ENCODE assay signal across 18 cellular contexts in the genomic region with DNA sequence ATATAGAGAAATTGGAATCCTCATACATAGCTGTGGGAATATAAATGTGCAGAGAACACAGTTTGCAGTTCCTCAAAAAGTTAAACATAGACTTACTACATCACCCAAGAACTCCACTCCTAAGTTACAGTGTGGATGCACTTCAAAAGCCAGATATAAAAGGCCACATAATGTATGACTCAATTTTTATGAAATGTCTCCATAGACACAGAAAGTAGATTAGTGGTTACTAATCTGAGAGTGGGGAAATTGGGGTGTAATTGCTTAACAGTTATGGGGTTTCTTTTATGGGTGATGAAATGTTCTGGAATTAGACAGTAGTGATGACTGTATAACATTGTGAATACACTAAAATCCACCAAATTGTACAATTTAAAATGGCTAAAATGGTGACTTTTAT.
DNase-seq lines count a peak whose midpoint lies in the region; ATAC-seq and TF ChIP-seq lines count a peak whose summit lies in the region.
"Had no signal": no experiment of that assay in that cellular context is flagged by ENCODE, and none has a peak within 500 bp of the region (broad histone marks: within the 10 kb centered on the region; RNA-seq: fewer than 3 reads in every experiment).

No MANE protein-coding gene starts in this region.

- no peaks in the 10 kb centered on the region for H3K9me2 ChIP-seq in GM23248 (ENCODE audit: insufficient read depth)

- intact Hi-C loops in left lung (cut with DNase I) = no loop called here

- in situ Hi-C loops in GM23248 (cut with MboI) = no loop called here

- peak; percentile 65 for ATAC-seq in left lung

- H3K9ac ChIP-seq in GM23248 (peak overlapping the region; percentile 2; the same call in 1 of the 2 replicates), adipocyte (ENCODE audit: low read length) (no peak overlapping the region)

- H3K4me3 ChIP-seq in GM23248 (no peak overlapping the region), adipocyte (ENCODE audit: low read length) (no peak overlapping the region), left lung (no peak overlapping the region)
- H3K4me3 ChIP-seq: SJCRH30, spleen, uterus had no signal

- H3K4me1 ChIP-seq in GM23248 (ENCODE audit: insufficient read depth) (peaks cover 15% of the 10 kb centered on the region), adipocyte (ENCODE audit: control insufficient read depth, insufficient read depth, low read length) (peaks cover 25% of the 10 kb centered on the region), left lung (peaks cover 0 to 28% of the 10 kb centered on the region in 2 donors)
- H3K4me1 ChIP-seq: SJCRH30 had no signal

- no peak for TF ChIP-seq CTCF in left lung (IDR thresholded peaks at IDR 0.05)

- peaks cover 20% of the 10 kb centered on the region for H4K20me1 ChIP-seq in GM23248 (ENCODE audit: insufficient read depth)

- H3K36me3 ChIP-seq in GM23248 (ENCODE audit: low read depth) = peaks cover 19% of the 10 kb centered on the region
- peaks cover 35% of the 10 kb centered on the region for H3K36me3 ChIP-seq in adipocyte (ENCODE audit: control insufficient read depth, insufficient read depth, low read length, severe bottlenecking)
- H3K36me3 ChIP-seq in left lung = peaks cover 0 to 59% of the 10 kb centered on the region in 2 donors
- H3K36me3 ChIP-seq: uterus had no signal

- peaks cover 39% of the 10 kb centered on the region for H3K79me2 ChIP-seq in GM23248 (ENCODE audit: insufficient read depth)

- H3K9me3 ChIP-seq in GM23248 (ENCODE audit: low read depth) (no peaks in the 10 kb centered on the region), adipocyte (ENCODE audit: control insufficient read depth, low read length) (no peaks in the 10 kb centered on the region), left lung (no peaks in the 10 kb centered on the region)
- H3K9me3 ChIP-seq: SJCRH30, spleen, uterus had no signal

- H3K27ac ChIP-seq in GM23248 (peak overlapping the region; percentile 54), left lung (no peak overlapping the region)
- H3K27ac ChIP-seq: C4-2B, SJCRH30, uterus had no signal

- peaks cover 32% of the 10 kb centered on the region for H3F3A ChIP-seq in GM23248 (ENCODE audit: insufficient read depth)

- no peaks in the 10 kb centered on the region for H3K27me3 ChIP-seq in GM23248 (replicated peaks; ENCODE audit: insufficient read depth)
- H3K27me3 ChIP-seq in adipocyte (replicated peaks; ENCODE audit: control insufficient read depth, insufficient read depth, low read length) = no peaks in the 10 kb centered on the region
- no peaks in the 10 kb centered on the region for H3K27me3 ChIP-seq in left lung
- H3K27me3 ChIP-seq: SJCRH30, spleen, uterus had no signal

- H3K4me2 ChIP-seq in GM23248 (ENCODE audit: unreplicated experiment) = peak overlapping the region; percentile 21

- DNase-seq in AG08395 (ENCODE audit: low spot score) (peak; percentile 30), GM23248 (peak; percentile 87), adipocyte (ENCODE audit: low read depth) (peak; percentile 40), left lung (no peak), NCI-H1092 (lab: John Stamatoyannopoulos, UW) (no peak), glomerular visceral epithelial cell (ENCODE audit: extremely low spot score) (no peak), putamen (ENCODE audit: low spot score) (no peak)
- no peak for DNase-seq in activated CD8-positive, alpha-beta memory T cell treated with anti-CD3 and anti-CD28 coated beads, Interleukin-2, amount 50 U/mL, for 4 hours
- DNase-seq: activated CD4-positive, alpha-beta T cell treated with anti-CD3 and anti-CD28 coated beads for 48 hours; activated naive CD4-positive, alpha-beta T cell; dermis blood vessel endothelial cell; naive B cell; NCI-H1105 treated with DMSO at 0.1 percent for 48 hours; NCI-H526; SJCRH30; spleen; uterus had no signal

- H2AFZ ChIP-seq in GM23248 = no peak overlapping the region

Comparison
In these comparisons a context has a peak if more than half of its experiments do, and no peak if none do; other contexts are left out.
1. DNase-seq: peak in AG08395 (single experiment), GM23248 (single experiment) and adipocyte (single experiment); none in left lung (0 of 2), NCI-H1092 (single experiment), activated CD8-positive, alpha-beta memory T cell treated with anti-CD3 and anti-CD28 coated beads, Interleukin-2, amount 50 U/mL, for 4 hours (single experiment), glomerular visceral epithelial cell (single experiment) and putamen (single experiment).